9 cellular contexts compared by ENCODE assay signal in genomic region chr5:149439899-149440655, GRCh38.
DNase-seq lines count a peak whose midpoint lies in the region; ATAC-seq, FAIRE-seq and TF ChIP-seq lines count a peak whose summit lies in the region.
"Had no signal": no experiment of that assay in that cellular context is flagged by ENCODE, and none has a peak within 500 bp of the region (broad histone marks: within the 10 kb centered on the region; RNA-seq: fewer than 3 reads in every experiment).

No MANE protein-coding gene starts in this region.

- peak overlapping the region; percentile 54; the same call in 1 of the 2 replicates for H3K4me2 ChIP-seq in PC-9
- no peak overlapping the region for H3K4me2 ChIP-seq in endothelial cell of umbilical vein (ENCODE audit: insufficient read depth, low read length)

- no peak overlapping the region for H2AFZ ChIP-seq in PC-9
- peak overlapping the region; percentile 46 for H2AFZ ChIP-seq in endothelial cell of umbilical vein (ENCODE audit: low read depth, low read length)

- FAIRE-seq in endothelial cell of umbilical vein (lab: Jason Lieb, UNC): peak; percentile 93

- H3K27ac ChIP-seq in PC-9 (peak overlapping the region; percentile 66), endothelial cell of umbilical vein (ENCODE audit: insufficient read depth, low read depth, low read length) (no peak overlapping the region), skin epidermis (peak overlapping the region; percentile 28 to 91 (median 80))
- H3K27ac ChIP-seq: right lobe of liver had no signal

- ATAC-seq in GM18870 (IDR thresholded peaks at IDR 0.05; ENCODE audit: unreplicated experiment) (no peak), GM18505 (IDR thresholded peaks at IDR 0.05; ENCODE audit: unreplicated experiment) (no peak)

- dilution Hi-C loops in endothelial cell of umbilical vein (cut with MboI; ENCODE audit: extremely low pct_ligation_motif_present, low sequenced_read_pairs): no loop called here

- peak; percentile 31 for DNase-seq in activated CD4-positive, alpha-beta T cell treated with anti-CD3 and anti-CD28 coated beads for 48 hours
- DNase-seq in activated CD4-positive, alpha-beta T cell treated with anti-CD3 and anti-CD28 coated beads, Interleukin-2, amount 50 U/mL, for 1 hour: no peak
- DNase-seq in PC-9 (peak; percentile 93 to 95), endothelial cell of umbilical vein (ENCODE audit: low read depth, low spot score) (peak; percentile 66), GM10248 (ENCODE audit: extremely low spot score) (no peak)
- DNase-seq: right lobe of liver had no signal

- TF ChIP-seq POLR2A in endothelial cell of umbilical vein (IDR thresholded peaks at IDR 0.05; ENCODE audit: low read depth, low read length) (no peak), GM18505 (IDR thresholded peaks at IDR 0.05; ENCODE audit: borderline replicate concordance, extremely low read depth, insufficient read depth, insufficient read length) (no peak)

- intact Hi-C loops in PC-9 (cut with micrococcal nuclease; ENCODE audit: unreplicated experiment): loop anchor here (1.0 kb wide), 3 partner anchors 46 to 121 kb away; partner anchors contain the start of gene CSNK1A1
- intact Hi-C loops in endothelial cell of umbilical vein (cut with micrococcal nuclease): loop anchor here (10.0 kb wide), 1 partner anchor 305 kb away; no protein-coding TSS in a partner anchor

- H3K79me2 ChIP-seq in PC-9 (ENCODE audit: low read depth): no peaks in the 10 kb centered on the region
- H3K79me2 ChIP-seq in endothelial cell of umbilical vein (ENCODE audit: control insufficient read depth, insufficient read depth, low read length): no peaks in the 10 kb centered on the region

- CTCF ChIA-PET in PC-9 (lab: Charles Lee) (interaction anchor here (0.6 to 1.4 kb wide), 6 partner anchors 105 to 473 kb away, joined by 3 to 5 read pairs (median 3); partner anchors contain the start of gene CSNK1A1), endothelial cell of umbilical vein (lab: Charles Lee) (interaction anchor here (0.6 to 4.6 kb wide), 21 partner anchors 8 to 179 kb away, joined by 3 to 39 read pairs (median 4); partner anchors contain the start of gene CSNK1A1), GM10248 (lab: Yijun Ruan, JAX) (interaction anchor here (0.9 to 10.8 kb wide), 9 partner anchors 55 to 522 kb away, joined by 3 to 110 read pairs (median 4); partner anchors contain the start of gene CSNK1A1)

- no peaks in the 10 kb centered on the region for H3K9me1 ChIP-seq in endothelial cell of umbilical vein (replicated peaks; ENCODE audit: control insufficient read depth, extremely low read depth, insufficient read depth, low read length)

- H3K36me3 ChIP-seq in PC-9 (ENCODE audit: low read depth) (no peaks in the 10 kb centered on the region), endothelial cell of umbilical vein (ENCODE audit: control insufficient read depth in 2 of 2, extremely low read depth in 1 of 2, insufficient read depth in 2 of 2, low read length in 2 of 2) (no peaks in the 10 kb centered on the region)
- H3K36me3 ChIP-seq: right lobe of liver had no signal

- peaks cover 18% of the 10 kb centered on the region; the same call in 1 of the 2 replicates for H3F3A ChIP-seq in PC-9 (ENCODE audit: insufficient read depth, low read depth)

- H4K20me1 ChIP-seq in PC-9 (ENCODE audit: insufficient read depth): no peaks in the 10 kb centered on the region
- no peaks in the 10 kb centered on the region for H4K20me1 ChIP-seq in endothelial cell of umbilical vein (replicated peaks; ENCODE audit: control insufficient read depth, extremely low read depth, insufficient read depth, low read length)

- H3K4me3 ChIP-seq in PC-9: no peak overlapping the region
- H3K4me3 ChIP-seq in endothelial cell of umbilical vein (replicated peaks in 1 of 3; ENCODE audit: insufficient read depth in 1 of 3, low read depth in 1 of 3, low read length in 3 of 3): no peak overlapping the region
- no peak overlapping the region for H3K4me3 ChIP-seq in skin epidermis
- H3K4me3 ChIP-seq: right lobe of liver had no signal

- TF ChIP-seq CTCF in PC-9 (conservative IDR thresholded peaks at IDR 0.05) (peak; percentile 76), endothelial cell of umbilical vein (IDR thresholded peaks at IDR 0.05; ENCODE audit: extremely low read depth in 1 of 2, insufficient read depth in 1 of 2, low read depth in 1 of 2, low read length in 2 of 2) (peak; percentile 56 to 64), GM10248 (IDR thresholded peaks at IDR 0.05; ENCODE audit: control extremely low read depth, extremely low read depth, low read depth, missing control alignments) (no peak)

- H3K27me3 ChIP-seq in PC-9 (ENCODE audit: insufficient read depth, low read depth) (no peaks in the 10 kb centered on the region), endothelial cell of umbilical vein (ENCODE audit: control insufficient read depth in 2 of 2, insufficient read depth in 2 of 2, low read length in 2 of 2) (no peaks in the 10 kb centered on the region)
- H3K27me3 ChIP-seq: right lobe of liver had no signal

- H3K9me3 ChIP-seq in PC-9 (ENCODE audit: insufficient read depth, low read depth): no peaks in the 10 kb centered on the region
- no peaks in the 10 kb centered on the region for H3K9me3 ChIP-seq in endothelial cell of umbilical vein (replicated peaks; ENCODE audit: control insufficient read depth, insufficient read depth, low read length)
- H3K9me3 ChIP-seq: right lobe of liver had no signal

- H3K9me2 ChIP-seq in PC-9 (ENCODE audit: insufficient read depth): no peaks in the 10 kb centered on the region

- BruUV-seq in PC-9 (replicated peaks; lab: Mats Ljungman, UMichigan) (no TSS peak), endothelial cell of umbilical vein (replicated peaks; lab: Mats Ljungman, UMichigan) (no TSS peak)

- H3K9ac ChIP-seq in endothelial cell of umbilical vein (replicated peaks; ENCODE audit: extremely low read depth, insufficient read depth, low read length): no peak overlapping the region

- POLR2A ChIA-PET in PC-9 (lab: Charles Lee; ENCODE audit: unreplicated experiment): interaction anchor here (0.6 to 0.9 kb wide), 5 partner anchors 59 to 521 kb away, joined by 3 to 8 read pairs (median 5); partner anchors contain the start of gene SLC26A2
- POLR2A ChIA-PET in endothelial cell of umbilical vein (lab: Charles Lee): no interaction called here
- POLR2A ChIA-PET in GM10248 (lab: Yijun Ruan, JAX): no interaction called here

- H3K4me1 ChIP-seq in PC-9 (replicated peaks; ENCODE audit: insufficient read depth) (peaks cover 28% of the 10 kb centered on the region), endothelial cell of umbilical vein (ENCODE audit: control insufficient read depth, extremely low read depth, insufficient read depth, low read length) (peaks cover 12% of the 10 kb centered on the region)

TF ChIP-seq in endothelial cell of umbilical vein, 7 proteins besides CTCF, POLR2A, EP300 and RAD21:
- TF ChIP-seq JUN (IDR thresholded peaks at IDR 0.05; ENCODE audit: borderline replicate concordance, insufficient read depth, insufficient read length, low read depth) (no peak), FOS (IDR thresholded peaks at IDR 0.05; ENCODE audit: borderline replicate concordance, insufficient read depth, low read length) (peak; percentile 48)

Comparison
In these comparisons a context has a peak if more than half of its experiments do, and no peak if none do; other contexts are left out.
1. DNase-seq: peak in activated CD4-positive, alpha-beta T cell treated with anti-CD3 and anti-CD28 coated beads for 48 hours (single experiment), PC-9 (2 of 2) and endothelial cell of umbilical vein (single experiment); none in activated CD4-positive, alpha-beta T cell treated with anti-CD3 and anti-CD28 coated beads, Interleukin-2, amount 50 U/mL, for 1 hour (single experiment) and GM10248 (single experiment).